ENCODE assay signal across 1 cellular context in the genomic region with DNA sequence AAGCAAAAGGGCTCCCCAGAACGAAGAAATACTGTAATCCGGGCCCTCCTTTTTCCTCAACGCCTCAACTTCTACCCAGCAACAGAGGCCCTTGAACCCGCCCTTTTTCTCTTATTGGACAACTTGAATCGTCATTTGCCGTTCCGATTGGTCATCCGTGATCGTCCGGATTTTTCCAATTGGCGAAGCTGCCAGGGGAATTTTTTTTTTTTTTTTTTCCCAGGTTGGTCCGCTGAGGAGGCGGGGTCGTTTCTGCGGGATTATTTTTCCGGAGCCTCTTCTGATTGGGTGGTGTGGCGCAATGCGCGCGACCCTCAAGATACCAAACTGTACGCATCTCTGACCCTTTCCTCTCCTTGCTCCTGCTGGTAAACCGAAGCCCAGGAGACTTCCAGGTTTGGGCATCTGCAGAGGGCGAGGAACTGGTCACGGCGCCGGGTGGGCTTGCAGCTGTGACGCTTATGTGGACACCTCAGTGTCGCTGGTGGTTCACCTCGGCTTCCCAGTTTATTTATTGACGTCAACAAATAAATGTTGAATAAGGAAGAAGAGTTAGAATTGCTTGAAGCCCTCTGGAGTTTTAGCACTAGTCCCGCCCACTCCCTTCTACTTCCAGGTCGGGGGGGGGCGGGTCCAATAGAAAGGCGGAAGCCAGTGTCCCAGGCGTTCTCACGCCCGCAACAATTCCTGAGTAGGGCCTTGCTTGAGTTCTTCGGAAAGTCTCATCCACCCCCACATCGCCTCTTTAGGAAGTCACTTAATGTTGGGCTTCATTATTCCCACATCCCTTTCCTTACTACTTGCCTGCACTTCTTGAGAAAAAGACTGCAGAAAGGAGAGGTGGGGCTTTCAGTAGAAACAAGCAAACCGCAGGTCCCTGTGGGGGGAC.
TF ChIP-seq lines count a peak whose summit lies in the region.

A gene with protein sequence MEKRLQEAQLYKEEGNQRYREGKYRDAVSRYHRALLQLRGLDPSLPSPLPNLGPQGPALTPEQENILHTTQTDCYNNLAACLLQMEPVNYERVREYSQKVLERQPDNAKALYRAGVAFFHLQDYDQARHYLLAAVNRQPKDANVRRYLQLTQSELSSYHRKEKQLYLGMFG (plus strand): TSS at position 654 of the 889 bp plus-strand sequence. CDS start 363 bp downstream, outside the sequence.

TF ChIP-seq in HepG2, 621 proteins besides CTCF, POLR2A, EP300 and RAD21 (continued from another document and continues in another):
- TF ChIP-seq, protein P1, sequence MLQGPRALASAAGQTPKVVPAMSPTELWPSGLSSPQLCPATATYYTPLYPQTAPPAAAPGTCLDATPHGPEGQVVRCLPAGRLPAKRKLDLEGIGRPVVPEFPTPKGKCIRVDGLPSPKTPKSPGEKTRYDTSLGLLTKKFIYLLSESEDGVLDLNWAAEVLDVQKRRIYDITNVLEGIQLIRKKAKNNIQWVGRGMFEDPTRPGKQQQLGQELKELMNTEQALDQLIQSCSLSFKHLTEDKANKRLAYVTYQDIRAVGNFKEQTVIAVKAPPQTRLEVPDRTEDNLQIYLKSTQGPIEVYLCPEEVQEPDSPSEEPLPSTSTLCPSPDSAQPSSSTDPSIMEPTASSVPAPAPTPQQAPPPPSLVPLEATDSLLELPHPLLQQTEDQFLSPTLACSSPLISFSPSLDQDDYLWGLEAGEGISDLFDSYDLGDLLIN (CRISPR knock-in tag; IDR thresholded peaks at IDR 0.05; ENCODE audit: borderline replicate concordance), result no peak
- no peak for TF ChIP-seq MZF1 (CRISPR knock-in tag; IDR thresholded peaks at IDR 0.05; ENCODE audit: borderline replicate concordance)
- no peak for TF ChIP-seq MLLT10 (CRISPR knock-in tag; IDR thresholded peaks at IDR 0.05)
- peak; percentile 56 for TF ChIP-seq KMT2A (CRISPR knock-in tag; IDR thresholded peaks at IDR 0.05)
- TF ChIP-seq HOXD1 (CRISPR knock-in tag; IDR thresholded peaks at IDR 0.05), result peak; percentile 52; the same call in 1 of the 2 replicates
- peak; percentile 99 for TF ChIP-seq RFXANK (CRISPR knock-in tag; IDR thresholded peaks at IDR 0.05)
- no peak for TF ChIP-seq TAF15 (IDR thresholded peaks at IDR 0.05; ENCODE audit: low read depth, low read length, poor library complexity, severe bottlenecking)
- no peak for TF ChIP-seq ZNF326 (CRISPR knock-in tag; IDR thresholded peaks at IDR 0.05; ENCODE audit: borderline replicate concordance)
- TF ChIP-seq, protein P2, sequence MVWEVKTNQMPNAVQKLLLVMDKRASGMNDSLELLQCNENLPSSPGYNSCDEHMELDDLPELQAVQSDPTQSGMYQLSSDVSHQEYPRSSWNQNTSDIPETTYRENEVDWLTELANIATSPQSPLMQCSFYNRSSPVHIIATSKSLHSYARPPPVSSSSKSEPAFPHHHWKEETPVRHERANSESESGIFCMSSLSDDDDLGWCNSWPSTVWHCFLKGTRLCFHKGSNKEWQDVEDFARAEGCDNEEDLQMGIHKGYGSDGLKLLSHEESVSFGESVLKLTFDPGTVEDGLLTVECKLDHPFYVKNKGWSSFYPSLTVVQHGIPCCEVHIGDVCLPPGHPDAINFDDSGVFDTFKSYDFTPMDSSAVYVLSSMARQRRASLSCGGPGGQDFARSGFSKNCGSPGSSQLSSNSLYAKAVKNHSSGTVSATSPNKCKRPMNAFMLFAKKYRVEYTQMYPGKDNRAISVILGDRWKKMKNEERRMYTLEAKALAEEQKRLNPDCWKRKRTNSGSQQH (CRISPR knock-in tag; IDR thresholded peaks at IDR 0.05; ENCODE audit: low read depth), result peak; percentile 82
- peak; percentile 35 for TF ChIP-seq DMAP1 (CRISPR knock-in tag; IDR thresholded peaks at IDR 0.05)
- no peak for TF ChIP-seq ZNF703 (CRISPR knock-in tag; IDR thresholded peaks at IDR 0.05; ENCODE audit: borderline replicate concordance)
- TF ChIP-seq ZNF101 (CRISPR knock-in tag; IDR thresholded peaks at IDR 0.05; ENCODE audit: borderline replicate concordance, low read depth), result no peak
- TF ChIP-seq ZSCAN30 (CRISPR knock-in tag; IDR thresholded peaks at IDR 0.05), result no peak
- TF ChIP-seq, protein P3, sequence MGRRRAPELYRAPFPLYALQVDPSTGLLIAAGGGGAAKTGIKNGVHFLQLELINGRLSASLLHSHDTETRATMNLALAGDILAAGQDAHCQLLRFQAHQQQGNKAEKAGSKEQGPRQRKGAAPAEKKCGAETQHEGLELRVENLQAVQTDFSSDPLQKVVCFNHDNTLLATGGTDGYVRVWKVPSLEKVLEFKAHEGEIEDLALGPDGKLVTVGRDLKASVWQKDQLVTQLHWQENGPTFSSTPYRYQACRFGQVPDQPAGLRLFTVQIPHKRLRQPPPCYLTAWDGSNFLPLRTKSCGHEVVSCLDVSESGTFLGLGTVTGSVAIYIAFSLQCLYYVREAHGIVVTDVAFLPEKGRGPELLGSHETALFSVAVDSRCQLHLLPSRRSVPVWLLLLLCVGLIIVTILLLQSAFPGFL (CRISPR knock-in tag; IDR thresholded peaks at IDR 0.05), result no peak
- no peak for TF ChIP-seq MAZ (IDR thresholded peaks at IDR 0.05; ENCODE audit: borderline replicate concordance, low read depth, low read length)
- TF ChIP-seq MAZ (CRISPR knock-in tag; IDR thresholded peaks at IDR 0.05; ENCODE audit: low read depth), result 0 out of 2 replicates have a peak, but pooled peaks have one; percentile 17
- TF ChIP-seq, protein P4, sequence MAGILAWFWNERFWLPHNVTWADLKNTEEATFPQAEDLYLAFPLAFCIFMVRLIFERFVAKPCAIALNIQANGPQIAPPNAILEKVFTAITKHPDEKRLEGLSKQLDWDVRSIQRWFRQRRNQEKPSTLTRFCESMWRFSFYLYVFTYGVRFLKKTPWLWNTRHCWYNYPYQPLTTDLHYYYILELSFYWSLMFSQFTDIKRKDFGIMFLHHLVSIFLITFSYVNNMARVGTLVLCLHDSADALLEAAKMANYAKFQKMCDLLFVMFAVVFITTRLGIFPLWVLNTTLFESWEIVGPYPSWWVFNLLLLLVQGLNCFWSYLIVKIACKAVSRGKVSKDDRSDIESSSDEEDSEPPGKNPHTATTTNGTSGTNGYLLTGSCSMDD (CRISPR knock-in tag; IDR thresholded peaks at IDR 0.05), result no peak
- TF ChIP-seq NCOR1 (IDR thresholded peaks at IDR 0.05; ENCODE audit: borderline replicate concordance, low read length), result peak; percentile 21; the same call in 1 of the 2 replicates
- TF ChIP-seq, protein P5, sequence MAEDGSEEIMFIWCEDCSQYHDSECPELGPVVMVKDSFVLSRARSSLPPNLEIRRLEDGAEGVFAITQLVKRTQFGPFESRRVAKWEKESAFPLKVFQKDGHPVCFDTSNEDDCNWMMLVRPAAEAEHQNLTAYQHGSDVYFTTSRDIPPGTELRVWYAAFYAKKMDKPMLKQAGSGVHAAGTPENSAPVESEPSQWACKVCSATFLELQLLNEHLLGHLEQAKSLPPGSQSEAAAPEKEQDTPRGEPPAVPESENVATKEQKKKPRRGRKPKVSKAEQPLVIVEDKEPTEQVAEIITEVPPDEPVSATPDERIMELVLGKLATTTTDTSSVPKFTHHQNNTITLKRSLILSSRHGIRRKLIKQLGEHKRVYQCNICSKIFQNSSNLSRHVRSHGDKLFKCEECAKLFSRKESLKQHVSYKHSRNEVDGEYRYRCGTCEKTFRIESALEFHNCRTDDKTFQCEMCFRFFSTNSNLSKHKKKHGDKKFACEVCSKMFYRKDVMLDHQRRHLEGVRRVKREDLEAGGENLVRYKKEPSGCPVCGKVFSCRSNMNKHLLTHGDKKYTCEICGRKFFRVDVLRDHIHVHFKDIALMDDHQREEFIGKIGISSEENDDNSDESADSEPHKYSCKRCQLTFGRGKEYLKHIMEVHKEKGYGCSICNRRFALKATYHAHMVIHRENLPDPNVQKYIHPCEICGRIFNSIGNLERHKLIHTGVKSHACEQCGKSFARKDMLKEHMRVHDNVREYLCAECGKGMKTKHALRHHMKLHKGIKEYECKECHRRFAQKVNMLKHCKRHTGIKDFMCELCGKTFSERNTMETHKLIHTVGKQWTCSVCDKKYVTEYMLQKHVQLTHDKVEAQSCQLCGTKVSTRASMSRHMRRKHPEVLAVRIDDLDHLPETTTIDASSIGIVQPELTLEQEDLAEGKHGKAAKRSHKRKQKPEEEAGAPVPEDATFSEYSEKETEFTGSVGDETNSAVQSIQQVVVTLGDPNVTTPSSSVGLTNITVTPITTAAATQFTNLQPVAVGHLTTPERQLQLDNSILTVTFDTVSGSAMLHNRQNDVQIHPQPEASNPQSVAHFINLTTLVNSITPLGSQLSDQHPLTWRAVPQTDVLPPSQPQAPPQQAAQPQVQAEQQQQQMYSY (CRISPR knock-in tag; IDR thresholded peaks at IDR 0.05), result no peak
- TF ChIP-seq NFKB2 (CRISPR knock-in tag; IDR thresholded peaks at IDR 0.05; ENCODE audit: borderline replicate concordance), result peak; percentile 50; the same call in 1 of the 2 replicates
- TF ChIP-seq, protein P6, sequence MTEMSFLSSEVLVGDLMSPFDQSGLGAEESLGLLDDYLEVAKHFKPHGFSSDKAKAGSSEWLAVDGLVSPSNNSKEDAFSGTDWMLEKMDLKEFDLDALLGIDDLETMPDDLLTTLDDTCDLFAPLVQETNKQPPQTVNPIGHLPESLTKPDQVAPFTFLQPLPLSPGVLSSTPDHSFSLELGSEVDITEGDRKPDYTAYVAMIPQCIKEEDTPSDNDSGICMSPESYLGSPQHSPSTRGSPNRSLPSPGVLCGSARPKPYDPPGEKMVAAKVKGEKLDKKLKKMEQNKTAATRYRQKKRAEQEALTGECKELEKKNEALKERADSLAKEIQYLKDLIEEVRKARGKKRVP (CRISPR knock-in tag; IDR thresholded peaks at IDR 0.05), result no peak
- TF ChIP-seq CBX1 (IDR thresholded peaks at IDR 0.05; ENCODE audit: low read depth), result no peak
- TF ChIP-seq STAT5B (CRISPR knock-in tag; IDR thresholded peaks at IDR 0.05), result no peak
- 0 out of 2 replicates have a peak, but pooled peaks have one; percentile 52 for TF ChIP-seq MEF2D (CRISPR knock-in tag; IDR thresholded peaks at IDR 0.05)
- no peak for TF ChIP-seq ZNF776 (CRISPR knock-in tag; IDR thresholded peaks at IDR 0.05)
- no peak for TF ChIP-seq ZNF207 (IDR thresholded peaks at IDR 0.05; ENCODE audit: borderline replicate concordance)
- TF ChIP-seq, protein P7, sequence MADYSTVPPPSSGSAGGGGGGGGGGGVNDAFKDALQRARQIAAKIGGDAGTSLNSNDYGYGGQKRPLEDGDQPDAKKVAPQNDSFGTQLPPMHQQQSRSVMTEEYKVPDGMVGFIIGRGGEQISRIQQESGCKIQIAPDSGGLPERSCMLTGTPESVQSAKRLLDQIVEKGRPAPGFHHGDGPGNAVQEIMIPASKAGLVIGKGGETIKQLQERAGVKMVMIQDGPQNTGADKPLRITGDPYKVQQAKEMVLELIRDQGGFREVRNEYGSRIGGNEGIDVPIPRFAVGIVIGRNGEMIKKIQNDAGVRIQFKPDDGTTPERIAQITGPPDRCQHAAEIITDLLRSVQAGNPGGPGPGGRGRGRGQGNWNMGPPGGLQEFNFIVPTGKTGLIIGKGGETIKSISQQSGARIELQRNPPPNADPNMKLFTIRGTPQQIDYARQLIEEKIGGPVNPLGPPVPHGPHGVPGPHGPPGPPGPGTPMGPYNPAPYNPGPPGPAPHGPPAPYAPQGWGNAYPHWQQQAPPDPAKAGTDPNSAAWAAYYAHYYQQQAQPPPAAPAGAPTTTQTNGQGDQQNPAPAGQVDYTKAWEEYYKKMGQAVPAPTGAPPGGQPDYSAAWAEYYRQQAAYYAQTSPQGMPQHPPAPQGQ (CRISPR knock-in tag; IDR thresholded peaks at IDR 0.05; ENCODE audit: borderline replicate concordance), result no peak
- 0 out of 2 replicates have a peak, but pooled peaks have one; percentile 20 for TF ChIP-seq DNMT3B (CRISPR knock-in tag; conservative IDR thresholded peaks at IDR 0.05)
- no peak for TF ChIP-seq ADNP (CRISPR knock-in tag; IDR thresholded peaks at IDR 0.05)
- peak; percentile 40; the same call in 1 of the 2 replicates for TF ChIP-seq KDM2A (CRISPR knock-in tag; IDR thresholded peaks at IDR 0.05; ENCODE audit: borderline replicate concordance, low read depth)
- no peak for TF ChIP-seq ZNF496 (CRISPR knock-in tag; IDR thresholded peaks at IDR 0.05; ENCODE audit: insufficient replicate concordance)
- TF ChIP-seq TP53 (CRISPR knock-in tag; conservative IDR thresholded peaks at IDR 0.05), result 0 out of 2 replicates have a peak, but pooled peaks have one; percentile 37
- TF ChIP-seq FOXP1 (IDR thresholded peaks at IDR 0.05), result no peak
- TF ChIP-seq FOXP1 (CRISPR knock-in tag; IDR thresholded peaks at IDR 0.05), result no peak
- TF ChIP-seq RNF2 (conservative IDR thresholded peaks at IDR 0.05; ENCODE audit: low read depth), result no peak
- no peak for TF ChIP-seq HNF4G (IDR thresholded peaks at IDR 0.05; ENCODE audit: borderline replicate concordance, low read depth, low read length)
- no peak for TF ChIP-seq HNF4G (CRISPR knock-in tag; IDR thresholded peaks at IDR 0.05; ENCODE audit: borderline replicate concordance, low read depth)
- no peak for TF ChIP-seq ZFP82 (CRISPR knock-in tag; IDR thresholded peaks at IDR 0.05; ENCODE audit: borderline replicate concordance)
- TF ChIP-seq KLF9 (CRISPR knock-in tag; IDR thresholded peaks at IDR 0.05; ENCODE audit: low read depth), result no peak
- TF ChIP-seq ARNT (IDR thresholded peaks at IDR 0.05), result no peak
- TF ChIP-seq, protein P8, sequence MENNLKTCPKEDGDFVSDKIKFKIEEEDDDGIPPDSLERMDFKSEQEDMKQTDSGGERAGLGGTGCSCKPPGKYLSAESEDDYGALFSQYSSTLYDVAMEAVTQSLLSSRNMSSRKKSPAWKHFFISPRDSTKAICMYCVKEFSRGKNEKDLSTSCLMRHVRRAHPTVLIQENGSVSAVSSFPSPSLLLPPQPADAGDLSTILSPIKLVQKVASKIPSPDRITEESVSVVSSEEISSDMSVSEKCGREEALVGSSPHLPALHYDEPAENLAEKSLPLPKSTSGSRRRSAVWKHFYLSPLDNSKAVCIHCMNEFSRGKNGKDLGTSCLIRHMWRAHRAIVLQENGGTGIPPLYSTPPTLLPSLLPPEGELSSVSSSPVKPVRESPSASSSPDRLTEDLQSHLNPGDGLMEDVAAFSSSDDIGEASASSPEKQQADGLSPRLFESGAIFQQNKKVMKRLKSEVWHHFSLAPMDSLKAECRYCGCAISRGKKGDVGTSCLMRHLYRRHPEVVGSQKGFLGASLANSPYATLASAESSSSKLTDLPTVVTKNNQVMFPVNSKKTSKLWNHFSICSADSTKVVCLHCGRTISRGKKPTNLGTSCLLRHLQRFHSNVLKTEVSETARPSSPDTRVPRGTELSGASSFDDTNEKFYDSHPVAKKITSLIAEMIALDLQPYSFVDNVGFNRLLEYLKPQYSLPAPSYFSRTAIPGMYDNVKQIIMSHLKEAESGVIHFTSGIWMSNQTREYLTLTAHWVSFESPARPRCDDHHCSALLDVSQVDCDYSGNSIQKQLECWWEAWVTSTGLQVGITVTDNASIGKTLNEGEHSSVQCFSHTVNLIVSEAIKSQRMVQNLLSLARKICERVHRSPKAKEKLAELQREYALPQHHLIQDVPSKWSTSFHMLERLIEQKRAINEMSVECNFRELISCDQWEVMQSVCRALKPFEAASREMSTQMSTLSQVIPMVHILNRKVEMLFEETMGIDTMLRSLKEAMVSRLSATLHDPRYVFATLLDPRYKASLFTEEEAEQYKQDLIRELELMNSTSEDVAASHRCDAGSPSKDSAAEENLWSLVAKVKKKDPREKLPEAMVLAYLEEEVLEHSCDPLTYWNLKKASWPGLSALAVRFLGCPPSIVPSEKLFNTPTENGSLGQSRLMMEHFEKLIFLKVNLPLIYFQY (CRISPR knock-in tag; IDR thresholded peaks at IDR 0.05; ENCODE audit: borderline replicate concordance), result no peak
- no peak for TF ChIP-seq PPARG (CRISPR knock-in tag; conservative IDR thresholded peaks at IDR 0.05)
- TF ChIP-seq, protein P9, sequence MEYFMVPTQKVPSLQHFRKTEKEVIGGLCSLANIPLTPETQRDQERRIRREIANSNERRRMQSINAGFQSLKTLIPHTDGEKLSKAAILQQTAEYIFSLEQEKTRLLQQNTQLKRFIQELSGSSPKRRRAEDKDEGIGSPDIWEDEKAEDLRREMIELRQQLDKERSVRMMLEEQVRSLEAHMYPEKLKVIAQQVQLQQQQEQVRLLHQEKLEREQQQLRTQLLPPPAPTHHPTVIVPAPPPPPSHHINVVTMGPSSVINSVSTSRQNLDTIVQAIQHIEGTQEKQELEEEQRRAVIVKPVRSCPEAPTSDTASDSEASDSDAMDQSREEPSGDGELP (IDR thresholded peaks at IDR 0.05; ENCODE audit: borderline replicate concordance, low read depth), result peak; percentile 12; the same call in 1 of the 2 replicates
